Comparison of ENCODE assay signal across 8 cellular contexts in the genomic region with DNA sequence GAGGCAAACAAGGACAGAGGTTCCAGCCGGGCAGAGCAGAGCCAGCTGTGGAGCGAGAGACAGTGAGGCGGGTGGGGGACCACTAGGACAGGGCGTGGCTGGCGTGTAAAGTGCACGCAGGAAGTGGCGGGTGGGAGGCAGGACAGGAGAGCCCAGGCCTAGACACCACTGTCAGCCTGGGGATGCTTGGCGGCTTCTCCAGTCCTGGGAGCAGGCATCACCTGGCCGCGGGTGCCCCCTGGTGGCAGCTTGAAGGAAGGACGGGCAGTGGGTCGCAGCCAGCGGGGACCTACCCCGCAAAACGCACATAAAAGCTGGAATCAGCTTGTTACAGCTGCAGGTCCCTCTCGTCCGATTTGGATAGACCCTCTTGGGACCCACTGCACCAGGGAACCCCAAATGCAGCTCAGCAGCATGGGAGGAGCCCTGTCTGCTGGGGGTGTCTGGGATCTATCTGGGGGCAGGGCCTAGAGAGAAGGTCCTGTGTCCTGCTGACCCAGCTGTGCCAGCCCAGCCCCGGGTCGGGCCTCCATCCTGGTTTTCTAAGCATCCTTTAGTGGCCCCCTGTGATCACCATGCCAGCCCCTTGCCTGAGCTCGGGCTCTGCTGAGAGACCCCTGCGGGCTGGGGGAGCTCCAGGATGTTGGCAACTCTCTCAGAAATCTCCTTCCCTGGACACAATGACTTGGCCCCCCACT. TPM values are rescaled to one million over a fixed set of nuclear protein-coding genes. Genes with fewer than 3 reads are reported as not detected.
DNase-seq lines count a peak whose midpoint lies in the region; ATAC-seq, FAIRE-seq and TF ChIP-seq lines count a peak whose summit lies in the region.

No MANE protein-coding gene starts in this region.

- H3K27me3 ChIP-seq in H1 (replicated peaks in 1 of 4; ENCODE audit: control insufficient read depth in 3 of 4, extremely low read depth in 1 of 4, insufficient read depth in 3 of 4, low read length in 3 of 4) = no peaks in the 10 kb centered on the region

- DNase-seq in NCI-H1417 (lab: John Stamatoyannopoulos, UW) (peak; percentile 53 to 81 (median 72)), NCI-H1417 treated with DMSO at 0.1 percent for 48 hours (lab: John Stamatoyannopoulos, UW) (no peak), NCI-H774 (lab: John Stamatoyannopoulos, UW) (peak; percentile 46), H1 (ENCODE audit: low read depth in 1 of 2, low spot score in 2 of 2) (peak; percentile 38 to 98), midbrain (lab: John Stamatoyannopoulos, UW) (peak; percentile 77)
- DNase-seq in activated CD8-positive, alpha-beta memory T cell treated with anti-CD3 and anti-CD28 coated beads, Interleukin-2, amount 10 ng/mL, durations not matched to agents 7 days and 5 days = peak; percentile 85
- peak; percentile 48 to 61 for DNase-seq in stimulated activated CD8-positive, alpha-beta memory T cell treated with anti-CD3 and anti-CD28 coated beads, Interleukin-4, amount 100 ng/mL, for 4 hours (ENCODE audit: low read depth in 2 of 2, low spot score in 1 of 2)

- H3K4me2 ChIP-seq in H1 (ENCODE audit: insufficient read depth in 1 of 2, low read depth in 2 of 2, low read length in 2 of 2) = peak overlapping the region in 1 of 2 experiments; percentile 25; a peak in 1 of 4 replicates

- CTCF ChIA-PET in activated CD8-positive, alpha-beta memory T cell treated with anti-CD3 and anti-CD28 coated beads, Interleukin-2, amount 10 ng/mL, durations not matched to agents 7 days and 5 days (lab: Charles Lee) = interaction anchor here (0.6 to 16.8 kb wide), 24 partner anchors 9 to 333 kb away, joined by 3 to 685 read pairs (median 4); a partner anchor contains a TSS
- CTCF ChIA-PET in H1 (lab: Charles Lee; ENCODE audit: partially characterized antibody) = interaction anchor here (0.6 to 22.3 kb wide), 50 partner anchors 9 to 974 kb away, joined by 3 to 908 read pairs (median 3); a partner anchor contains a TSS

- no peak overlapping the region for H3K4me3 ChIP-seq in H1 (ENCODE audit: extremely low read depth in 1 of 4, insufficient read depth in 2 of 4, low read depth in 3 of 4, low read length in 4 of 4)

- no peak overlapping the region for H2AFZ ChIP-seq in H1 (ENCODE audit: low read length)

- H3K4me1 ChIP-seq in H1 (replicated peaks in 1 of 4; ENCODE audit: control insufficient read depth in 3 of 4, insufficient read depth in 4 of 4, low read length in 3 of 4) = peaks cover 0 to 8% (median 3%) of the 10 kb centered on the region in 4 experiments; a peak in 3 of 7 replicates

- no peaks in the 10 kb centered on the region for H3K36me3 Mint-ChIP-seq in activated CD8-positive, alpha-beta memory T cell treated with anti-CD3 and anti-CD28 coated beads, Interleukin-2, amount 10 ng/mL, durations not matched to agents 7 days and 5 days

- H3K27me3 Mint-ChIP-seq in activated CD8-positive, alpha-beta memory T cell treated with anti-CD3 and anti-CD28 coated beads, Interleukin-2, amount 10 ng/mL, durations not matched to agents 7 days and 5 days = peaks cover 56% of the 10 kb centered on the region

- no peak overlapping the region for H3K4ac ChIP-seq in H1 (replicated peaks; ENCODE audit: insufficient read length, low read depth, low read length)

- WGBS in H1 (ENCODE audit: extremely low coverage in 1 of 2, insufficient coverage in 1 of 2, insufficient read length in 1 of 2, insufficient replicate concordance in 2 of 2, low coverage in 1 of 2, low lambda C conversion rate in 2 of 2, missing lambda C conversion rate in 1 of 2), 2 experiments = 21% methylated on average over 19 of the region's 21 CpGs; no CpG with 5 or more reads in 1 of the 2 experiments

- no peak overlapping the region for H4K91ac ChIP-seq in H1 (replicated peaks; ENCODE audit: insufficient read length, low read length)

- TF ChIP-seq EP300 in H1 (IDR thresholded peaks at IDR 0.05; ENCODE audit: borderline replicate concordance in 1 of 2, low read depth in 2 of 2, low read length in 2 of 2) = no peak

- POLR2A ChIA-PET in H1 (lab: Charles Lee; ENCODE audit: partially characterized antibody) = interaction anchor here (0.9 kb wide), 1 partner anchor 56 kb away, joined by 3 read pairs; no protein-coding TSS in a partner anchor

- no peaks in the 10 kb centered on the region for H3K79me2 ChIP-seq in H1 (ENCODE audit: control insufficient read depth in 1 of 2, insufficient read depth in 2 of 2, low read length in 2 of 2)

- H3K27ac Mint-ChIP-seq in activated CD8-positive, alpha-beta memory T cell treated with anti-CD3 and anti-CD28 coated beads, Interleukin-2, amount 10 ng/mL, durations not matched to agents 7 days and 5 days = no peak overlapping the region

- TF ChIP-seq CTCF in H1 (IDR thresholded peaks at IDR 0.05; ENCODE audit: control extremely low read depth in 1 of 3, insufficient read depth in 1 of 3, low read depth in 1 of 3, low read length in 3 of 3) = peak in 2 of 3 experiments; percentile 97 to 98; a peak in 3 of 4 replicates

- peak; percentile 95 to 98 for TF ChIP-seq RAD21 in H1 (IDR thresholded peaks at IDR 0.05 in 1 of 2, conservative IDR thresholded peaks at IDR 0.05 in 1 of 2; ENCODE audit: low read depth in 2 of 2, low read length in 2 of 2)

- no peak overlapping the region for H2AK5ac ChIP-seq in H1 (ENCODE audit: low read depth, low read length)

- H2BK5ac ChIP-seq in H1 (ENCODE audit: low read depth, low read length) = no peak overlapping the region

- no peak overlapping the region for H2BK20ac ChIP-seq in H1 (ENCODE audit: low read length)

- H3K14ac ChIP-seq in H1 (ENCODE audit: insufficient read length) = no peak overlapping the region

- H3K4me1 Mint-ChIP-seq in activated CD8-positive, alpha-beta memory T cell treated with anti-CD3 and anti-CD28 coated beads, Interleukin-2, amount 10 ng/mL, durations not matched to agents 7 days and 5 days = peaks cover 25% of the 10 kb centered on the region

- no peaks in the 10 kb centered on the region for H3K9me3 Mint-ChIP-seq in activated CD8-positive, alpha-beta memory T cell treated with anti-CD3 and anti-CD28 coated beads, Interleukin-2, amount 10 ng/mL, durations not matched to agents 7 days and 5 days (ENCODE audit: low read depth)

- no peak for TF ChIP-seq POLR2A in H1 (IDR thresholded peaks at IDR 0.05; ENCODE audit: control extremely low read depth in 1 of 2, low read depth in 2 of 2, low read length in 2 of 2)

- no peak overlapping the region for H4K5ac ChIP-seq in H1 (ENCODE audit: insufficient read length, low read depth, low read length)

- no peak overlapping the region for H3K18ac ChIP-seq in H1 (ENCODE audit: extremely low read depth, low read length)

- H4K20me1 ChIP-seq in H1 (replicated peaks in 1 of 2; ENCODE audit: control insufficient read depth in 1 of 2, insufficient read depth in 2 of 2, low read length in 2 of 2) = peaks cover 0 to 2% of the 10 kb centered on the region in 2 experiments

- H2BK120ac ChIP-seq in H1 (replicated peaks; ENCODE audit: low read depth, low read length) = no peak overlapping the region

- peak; percentile 60 for ATAC-seq in HG03097 (IDR thresholded peaks at IDR 0.05; ENCODE audit: low FRiP score, unreplicated experiment)
- peak; percentile 85 for ATAC-seq in activated CD8-positive, alpha-beta memory T cell treated with anti-CD3 and anti-CD28 coated beads, Interleukin-2, amount 10 ng/mL, durations not matched to agents 7 days and 5 days

- H3K9ac ChIP-seq in H1 (replicated peaks in 1 of 4; ENCODE audit: extremely low read depth in 1 of 4, low read depth in 3 of 4, low read length in 3 of 4) = no peak overlapping the region

- no peaks in the 10 kb centered on the region for H3K9me3 ChIP-seq in H1 (ENCODE audit: insufficient read depth in 2 of 2, low read depth in 1 of 2, low read length in 1 of 2)

- no peak overlapping the region; the same call in 1 of the 2 replicates for H4K8ac ChIP-seq in H1 (ENCODE audit: extremely low read depth, insufficient read depth, low read length)

- H2BK12ac ChIP-seq in H1 (ENCODE audit: low read depth, low read length) = no peak overlapping the region

- H3K23ac ChIP-seq in H1 (ENCODE audit: insufficient read length) = no peak overlapping the region

- no peak overlapping the region for H3K56ac ChIP-seq in H1 (replicated peaks; ENCODE audit: insufficient read length, low read depth, low read length)

- no peaks in the 10 kb centered on the region for H3K23me2 ChIP-seq in H1 (ENCODE audit: low read depth, low read length)

- H3K27ac ChIP-seq in H1 (ENCODE audit: low read depth, low read length) = no peak overlapping the region

- H2BK15ac ChIP-seq in H1 (ENCODE audit: low read length) = no peak overlapping the region

- peak; percentile 70 for FAIRE-seq in H1 (lab: Jason Lieb, UNC)

- H3K4me3 Mint-ChIP-seq in activated CD8-positive, alpha-beta memory T cell treated with anti-CD3 and anti-CD28 coated beads, Interleukin-2, amount 10 ng/mL, durations not matched to agents 7 days and 5 days = no peak overlapping the region

- no peaks in the 10 kb centered on the region for H3K79me1 ChIP-seq in H1 (ENCODE audit: low read depth, low read length)

- H3K36me3 ChIP-seq in H1 (ENCODE audit: control insufficient read depth in 2 of 4, insufficient read depth in 4 of 4, low read length in 3 of 4) = no peaks in the 10 kb centered on the region

TF ChIP-seq in H1, 55 proteins besides CTCF, POLR2A, EP300 and RAD21:
- peak; percentile 40; the same call in 1 of the 2 replicates for TF ChIP-seq GABPA (IDR thresholded peaks at IDR 0.05; ENCODE audit: borderline replicate concordance, insufficient read depth, low read length)
- TF ChIP-seq SP2 (IDR thresholded peaks at IDR 0.05; ENCODE audit: low read length) = no peak

RNA-seq across cellular contexts. Expression of a gene that starts 57.7 kb away (rescaled TPM):
- total RNA-seq in activated CD8-positive, alpha-beta memory T cell treated with anti-CD3 and anti-CD28 coated beads, Interleukin-2, amount 10 ng/mL, durations not matched to agents 7 days and 5 days = 1 to 10 TPM; 1.8 to 2.2 TPM
- total RNA-seq in H1 (2021; fragmentation: NEBNext Ultra II Directional; extraction: Animal tissue kit (Norgen Biotek cat#: 25700)) = 29.1 and 34.0 TPM in 2 replicates
- 43.1 and 55.7 TPM in 2 replicates for polyA plus RNA-seq in H1 (2011; rRNA removed)
- 24.1 TPM for polyA plus RNA-seq in H1 (2011; cell fraction: cytosol; rRNA removed)
- polyA plus RNA-seq in H1 (2011; cell fraction: nucleus; rRNA removed) = 61.1 TPM
- polyA plus RNA-seq in H1 (2012, experiment 1 of 2) = 24.6 to 36.6 TPM (median 30.1 TPM) in 4 replicates
- polyA plus RNA-seq in H1 (2012, experiment 2 of 2) = 30.5 TPM
- polyA plus RNA-seq in H1 (2013, experiment 1 of 2) = 46.0 TPM
- 45.6 TPM for polyA plus RNA-seq in H1 (2013, experiment 2 of 2)
- polyA minus RNA-seq in H1 (2011; rRNA and poly(A)+ RNA removed) = 30.6 and 54.0 TPM in 2 replicates
- 20.2 TPM for polyA minus RNA-seq in H1 (2011; cell fraction: cytosol; rRNA and poly(A)+ RNA removed)
- polyA minus RNA-seq in H1 (2011; cell fraction: nucleus; rRNA and poly(A)+ RNA removed) = 24.3 TPM
